Comparison of ENCODE assay signal across 27 cellular contexts in the genomic region with DNA sequence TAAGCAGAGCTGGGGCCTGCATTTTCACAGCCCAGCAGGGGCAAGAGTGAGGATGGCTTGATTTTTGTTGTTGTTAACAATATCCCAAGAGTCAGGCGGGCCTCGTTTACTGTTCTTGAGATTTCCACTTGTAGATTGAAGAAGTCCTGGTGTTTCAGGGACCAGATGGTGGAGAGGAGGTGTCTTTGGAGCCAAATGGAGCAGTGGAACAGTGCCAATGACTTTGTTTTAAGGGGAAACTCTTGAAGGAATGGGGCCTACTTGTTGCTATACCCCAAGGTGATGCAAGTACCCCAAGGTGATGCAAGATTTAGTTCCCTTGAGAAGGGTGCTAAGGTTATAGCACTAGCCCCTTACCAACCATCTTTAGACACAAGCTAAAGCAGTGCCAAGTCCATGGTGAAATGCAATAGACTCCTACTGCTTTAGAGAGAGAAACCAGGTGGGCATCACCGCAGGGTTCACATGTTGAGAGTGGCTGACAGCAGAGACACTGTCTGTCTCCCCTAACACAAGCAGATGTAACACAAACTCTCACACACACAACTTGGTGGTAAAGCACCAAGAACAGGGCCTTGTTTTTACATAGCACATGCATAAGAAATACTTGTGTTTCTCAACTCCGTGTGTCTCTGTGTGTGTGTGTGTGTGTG.
"Had no signal": no experiment of that assay in that cellular context is flagged by ENCODE, and none has a peak within 500 bp of the region (broad histone marks: within the 10 kb centered on the region; RNA-seq: fewer than 3 reads in every experiment).

No MANE protein-coding gene starts in this region.

- H3K9me3 ChIP-seq: MG63, SJCRH30, SK-N-SH had no signal

- H3K9ac ChIP-seq: SK-N-SH had no signal

- H3K27ac ChIP-seq: brain microvascular endothelial cell, cardiac muscle cell, SJCRH30, VCaP had no signal

- H3K4me3 ChIP-seq: cardiac muscle cell, MG63, SJCRH30 had no signal

- ATAC-seq: activated T-helper 17 cell treated with anti-CD3 and anti-CD28 coated beads, Interleukin-2, amount 50 U/mL, for 72 hours; Panc1; Right ventricle myocardium inferior had no signal

- H3K36me3 ChIP-seq: brain microvascular endothelial cell had no signal

- H3K27me3 ChIP-seq: brain microvascular endothelial cell, cardiac muscle cell, MG63, SJCRH30 had no signal

- H3K4me2 ChIP-seq: SK-N-SH had no signal

- H3K4me1 ChIP-seq: SJCRH30 had no signal

- DNase-seq: activated CD4-positive, alpha-beta memory T cell treated with anti-CD3 and anti-CD28 coated beads, Interleukin-2, amount 10 ng/mL, durations not matched to agents 7 days and 5 days; activated CD4-positive, alpha-beta T cell treated with anti-CD3 and anti-CD28 coated beads, Interleukin-2, amount 50 U/mL, for 1 hour; activated CD4-positive, CD25-positive, alpha-beta regulatory T cell; activated gamma-delta T cell; activated naive CD4-positive, alpha-beta T cell treated with anti-CD3 and anti-CD28 coated beads for 36 hours; activated T-cell treated with anti-CD3 and anti-CD28 coated beads for 4 hours; activated T-cell treated with anti-CD3 and anti-CD28 coated beads, Interleukin-2, amount 50 U/mL, for 48 hours; brain microvascular endothelial cell; MG63; MV-4-11; NCI-H1092 treated with DMSO at 0.1 percent for 48 hours; NCI-H1417 treated with DMSO at 0.1 percent for 48 hours; NCI-H1694 treated with DMSO at 0.1 percent for 48 hours; NCI-H2029 treated with DMSO at 0.1 percent for 48 hours; NCI-H226; NCI-H69; NK-92 treated with Interleukin-12 subunit alpha and Interleukin-12 subunit beta, amount 100 ng/mL, for 24 hours; OCI-M1; RPMI8226; SJCRH30; SK-N-SH; T-helper 1 cell had no signal
